In genomic region chr5:18305288-18305899, GRCh38 we compare ENCODE assay signal across 9 cellular contexts.
A peak's percentile ranks its signal among the peaks of the same experiment; 100 is the strongest.
DNase-seq lines count a peak whose midpoint lies in the region; FAIRE-seq and TF ChIP-seq lines count a peak whose summit lies in the region.
"Had no signal": no experiment of that assay in that cellular context is flagged by ENCODE, and none has a peak within 500 bp of the region (broad histone marks: within the 10 kb centered on the region; RNA-seq: fewer than 3 reads in every experiment).

No MANE protein-coding gene starts in this region.

- H3K36me3 ChIP-seq in HAP-1 (replicated peaks) = no peaks in the 10 kb centered on the region
- H3K36me3 ChIP-seq in astrocyte (ENCODE audit: insufficient read depth, low read length) = no peaks in the 10 kb centered on the region
- H3K36me3 ChIP-seq: BLaER1 treated with 17β-estradiol and CSF1 and Interleukin-3, amounts not matched to agents 10 nM and 100 nM had no signal

- peak; percentile 81 for TF ChIP-seq CTCF in astrocyte (IDR thresholded peaks at IDR 0.05; ENCODE audit: insufficient read depth, low read depth, low read length)

- no peaks in the 10 kb centered on the region for H3K36me3 Mint-ChIP-seq in astrocyte (ENCODE audit: low read depth, unreplicated experiment)

- H4K20me1 ChIP-seq in astrocyte (ENCODE audit: insufficient read depth, low read length) = no peaks in the 10 kb centered on the region
- H4K20me1 ChIP-seq: BLaER1 treated with 17β-estradiol and CSF1 and Interleukin-3, amounts not matched to agents 10 nM and 100 nM had no signal

- H3K79me2 ChIP-seq in astrocyte (ENCODE audit: insufficient read depth, low read length) = no peaks in the 10 kb centered on the region

- H2AFZ ChIP-seq in astrocyte (ENCODE audit: low read depth, low read length) = no peak overlapping the region

- H3K27ac Mint-ChIP-seq in astrocyte (ENCODE audit: unreplicated experiment) = no peak overlapping the region

- no peaks in the 10 kb centered on the region for H3K9me3 ChIP-seq in HAP-1
- H3K9me3 ChIP-seq in astrocyte (ENCODE audit: insufficient read depth, low read depth, low read length) = no peaks in the 10 kb centered on the region

- intact Hi-C loops in posterior vena cava (cut with DNase I) = no loop called here

- H3K4me1 ChIP-seq in HAP-1 (no peaks in the 10 kb centered on the region), astrocyte (ENCODE audit: insufficient read depth, low read length) (no peaks in the 10 kb centered on the region)
- H3K4me1 ChIP-seq: BLaER1 treated with 17β-estradiol and CSF1 and Interleukin-3, amounts not matched to agents 10 nM and 100 nM had no signal

- FAIRE-seq in astrocyte (lab: Jason Lieb, UNC) = peak; percentile 88

- no peaks in the 10 kb centered on the region for H3K4me1 Mint-ChIP-seq in astrocyte (ENCODE audit: low read depth, unreplicated experiment)

- H3K27me3 Mint-ChIP-seq in astrocyte (ENCODE audit: low read depth, unreplicated experiment) = no peaks in the 10 kb centered on the region

- H3K4me2 ChIP-seq in astrocyte (ENCODE audit: low read length) = no peak overlapping the region
- H3K4me2 ChIP-seq: BLaER1 treated with 17β-estradiol and CSF1 and Interleukin-3, amounts not matched to agents 10 nM and 100 nM had no signal

- no peak overlapping the region for H3K9ac ChIP-seq in astrocyte (ENCODE audit: low read length)
- H3K9ac ChIP-seq: BLaER1 treated with 17β-estradiol and CSF1 and Interleukin-3, amounts not matched to agents 10 nM and 100 nM had no signal

- H3K4me3 Mint-ChIP-seq in astrocyte (ENCODE audit: unreplicated experiment) = no peak overlapping the region

- H3K4me3 ChIP-seq in HAP-1 = no peak overlapping the region
- no peak overlapping the region for H3K4me3 ChIP-seq in astrocyte (ENCODE audit: insufficient read depth, low read depth, low read length)
- H3K4me3 ChIP-seq: BLaER1 treated with 17β-estradiol and CSF1 and Interleukin-3, amounts not matched to agents 10 nM and 100 nM had no signal

- no peak overlapping the region for H3K27ac ChIP-seq in astrocyte (ENCODE audit: low read depth, low read length)
- H3K27ac ChIP-seq: BLaER1 treated with 17β-estradiol and CSF1 and Interleukin-3, amounts not matched to agents 10 nM and 100 nM had no signal

- no peaks in the 10 kb centered on the region for H3K9me3 Mint-ChIP-seq in astrocyte (ENCODE audit: unreplicated experiment)

- H3K27me3 ChIP-seq in HAP-1 (ENCODE audit: low read depth) (no peaks in the 10 kb centered on the region), astrocyte (ENCODE audit: insufficient read depth, low read length) (no peaks in the 10 kb centered on the region)
- H3K27me3 ChIP-seq: BLaER1 treated with 17β-estradiol and CSF1 and Interleukin-3, amounts not matched to agents 10 nM and 100 nM had no signal

- in situ Hi-C loops in HAP-1 (cut with MboI; ENCODE audit: low sequenced_read_pairs) = loop anchor here (5.0 kb wide), 1 partner anchor 1088 kb away; the partner anchor contains the start of gene BASP1

- DNase-seq in NCI-H524 (lab: John Stamatoyannopoulos, UW) = peak; percentile 31 to 66
- DNase-seq in NCI-H524 treated with DMSO at 0.1 percent for 48 hours (lab: John Stamatoyannopoulos, UW) = no peak
- DNase-seq in HAP-1 (ENCODE audit: low spot score in 2 of 2) = peak; percentile 30 to 33
- DNase-seq in NCI-H1417 treated with DMSO at 0.1 percent for 48 hours (lab: John Stamatoyannopoulos, UW) = peak; percentile 49
- DNase-seq in astrocyte (ENCODE audit: low read depth) = peak; percentile 14
- DNase-seq in left kidney (ENCODE audit: low read depth, low spot score) = peak; percentile 70
- no peak for DNase-seq in NCI-H2227 (lab: John Stamatoyannopoulos, UW; ENCODE audit: unreplicated experiment)
- DNase-seq in posterior vena cava (ENCODE audit: low spot score) = no peak

Comparison
In these comparisons a context has a peak if more than half of its experiments do, and no peak if none do; other contexts are left out.
1. DNase-seq: peak in NCI-H524 (2 of 2), HAP-1 (2 of 2), NCI-H1417 treated with DMSO at 0.1 percent for 48 hours (single experiment), astrocyte (single experiment) and left kidney (single experiment); none in NCI-H524 treated with DMSO at 0.1 percent for 48 hours (single experiment), NCI-H2227 (single experiment) and posterior vena cava (single experiment).